23 cellular contexts compared by ENCODE assay signal in the genomic region with DNA sequence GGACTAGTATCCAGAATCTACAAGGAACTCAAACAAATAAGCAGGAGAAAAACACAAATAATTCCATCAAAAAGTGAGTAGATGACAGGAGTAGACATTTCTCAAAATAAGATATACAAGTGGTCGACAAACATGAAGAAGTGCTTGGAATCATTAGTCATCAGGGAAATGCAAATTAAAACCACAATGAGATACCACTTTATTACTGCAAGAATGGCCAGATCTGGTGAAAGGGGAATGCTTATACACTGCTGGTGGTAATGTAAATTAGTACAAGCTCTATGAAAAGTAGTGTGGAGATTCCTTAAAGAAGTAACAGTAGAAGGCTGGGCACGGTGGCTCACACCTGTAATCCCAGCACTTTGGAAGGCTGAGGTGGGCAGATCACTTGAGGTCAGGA.
DNase-seq lines count a peak whose midpoint lies in the region; ATAC-seq and TF ChIP-seq lines count a peak whose summit lies in the region.
"Had no signal": no experiment of that assay in that cellular context is flagged by ENCODE, and none has a peak within 500 bp of the region (broad histone marks: within the 10 kb centered on the region; RNA-seq: fewer than 3 reads in every experiment).

No MANE protein-coding gene starts in this region.

- peaks cover 3% of the 10 kb centered on the region for H3K9me3 Mint-ChIP-seq in glutamatergic neuron (ENCODE audit: unreplicated experiment)
- H3K9me3 Mint-ChIP-seq: GM23338; T-helper 2 cell treated with Interferon-gamma antibody and Interleukin-4, amounts not matched to agents 5 μg/mL and 100 μg/mL, for 36 hours had no signal

- in situ Hi-C loops in astrocyte of the cerebellum (cut with HindIII; ENCODE audit: low sequenced_read_pairs): no loop called here

- no peaks in the 10 kb centered on the region for H3K27me3 Mint-ChIP-seq in glutamatergic neuron (ENCODE audit: unreplicated experiment)
- H3K27me3 Mint-ChIP-seq: brain had no signal

- no peak overlapping the region for H3K4me3 ChIP-seq in astrocyte of the cerebellum (ENCODE audit: low read depth, low read length)
- H3K4me3 ChIP-seq: gastroesophageal sphincter, GM23338, left lung, mucosa of descending colon, SJSA1 had no signal

- TF ChIP-seq CTCF in astrocyte of the cerebellum (IDR thresholded peaks at IDR 0.05; ENCODE audit: low read depth, low read length, missing control alignments) (no peak), glutamatergic neuron (IDR thresholded peaks at IDR 0.05; ENCODE audit: partially characterized antibody, unreplicated experiment) (no peak)

- H3K27ac Mint-ChIP-seq in glutamatergic neuron (ENCODE audit: unreplicated experiment): no peak overlapping the region
- H3K27ac Mint-ChIP-seq: GM23338; T-helper 2 cell treated with Interferon-gamma antibody and Interleukin-4, amounts not matched to agents 5 μg/mL and 100 μg/mL, for 36 hours had no signal

- no peaks in the 10 kb centered on the region for H3K36me3 Mint-ChIP-seq in glutamatergic neuron (ENCODE audit: unreplicated experiment)

- no peak for ATAC-seq in HG02763 (IDR thresholded peaks at IDR 0.05; ENCODE audit: unreplicated experiment)
- ATAC-seq: gastroesophageal sphincter, GM23338, HepG2, left lung, mucosa of descending colon had no signal

- DNase-seq in DMS53 (lab: John Stamatoyannopoulos, UW) (peak; percentile 9), DMS53 treated with DMSO at 0.1 percent for 48 hours (lab: John Stamatoyannopoulos, UW; ENCODE audit: unreplicated experiment) (no peak), NOMO-1 treated with DMSO at 0.1 percent for 48 hours (lab: John Stamatoyannopoulos, UW; ENCODE audit: unreplicated experiment) (peak; percentile 65), astrocyte of the cerebellum (ENCODE audit: low read depth) (peak; percentile 34), renal cortical epithelial cell (ENCODE audit: low read depth) (peak; percentile 36), foreskin melanocyte (no peak), glutamatergic neuron (no peak)
- DNase-seq: activated CD4-positive, alpha-beta T cell treated with anti-CD3 and anti-CD28 coated beads for 48 hours; activated naive CD4-positive, alpha-beta T cell treated with Interleukin-2 at 50 U/mL for 16 hours; dermis blood vessel endothelial cell; left lung; mucosa of descending colon; NCI-H1092 treated with DMSO at 0.1 percent for 48 hours; NCI-H510A; nucleus accumbens; retina had no signal

- peaks cover 3% of the 10 kb centered on the region for H3K4me1 Mint-ChIP-seq in glutamatergic neuron (ENCODE audit: low read depth, unreplicated experiment)

- H3K4me3 Mint-ChIP-seq in glutamatergic neuron (ENCODE audit: unreplicated experiment): no peak overlapping the region
- H3K4me3 Mint-ChIP-seq: brain; GM23338; T-helper 2 cell treated with Interferon-gamma antibody and Interleukin-4, amounts not matched to agents 5 μg/mL and 100 μg/mL, for 36 hours had no signal

Comparison
In these comparisons a context has a peak if more than half of its experiments do, and no peak if none do; other contexts are left out.
1. DNase-seq: peak in DMS53 (single experiment), NOMO-1 treated with DMSO at 0.1 percent for 48 hours (single experiment), astrocyte of the cerebellum (single experiment) and renal cortical epithelial cell (single experiment); none in DMS53 treated with DMSO at 0.1 percent for 48 hours (single experiment), foreskin melanocyte (single experiment) and glutamatergic neuron (single experiment).